33 cellular contexts compared by ENCODE assay signal in genomic region chr6:138030872-138031271, GRCh38.
DNase-seq lines count a peak whose midpoint lies in the region; ATAC-seq, FAIRE-seq and TF ChIP-seq lines count a peak whose summit lies in the region.
"Had no signal": no experiment of that assay in that cellular context is flagged by ENCODE, and none has a peak within 500 bp of the region (broad histone marks: within the 10 kb centered on the region; RNA-seq: fewer than 3 reads in every experiment).

No MANE protein-coding gene starts in this region.

- DNase-seq in left ventricle myocardium superior (no peak), right cardiac atrium (no peak), mammary epithelial cell (peak; percentile 68), keratinocyte (ENCODE audit: low read depth, low spot score) (no peak)
- no peak for DNase-seq in activated T-cell treated with anti-CD3 and anti-CD28 coated beads, Interleukin-2, amount 50 U/mL, for 48 hours
- DNase-seq: activated CD4-positive, alpha-beta T cell treated with anti-CD3 and anti-CD28 coated beads, Interleukin-2, amount 10 ng/mL, durations not matched to agents 24 days and 14 days; activated gamma-delta T cell treated with Interleukin-2 at 50 U/mL for 16 hours; activated naive CD8-positive, alpha-beta T cell treated with anti-CD3 and anti-CD28 coated beads, Interleukin-2, amount 10 ng/mL, durations not matched to agents 7 days and 5 days; activated T-cell treated with anti-CD3 and anti-CD28 coated beads, Interleukin-2, amount 50 U/mL, for 24 hours; aorta; caudate nucleus; CD4-positive, alpha-beta T cell; effector memory CD8-positive, alpha-beta T cell; hippocampal formation; KG1; left colon; MM.1S; NCI-H2029; NCI-H524 treated with DMSO at 0.1 percent for 48 hours; NK-92 treated with Interleukin-12 subunit alpha and Interleukin-12 subunit beta, amount 100 ng/mL, for 24 hours; pancreas; PC-9; stimulated activated CD4-positive, alpha-beta T cell treated with anti-CD3 and anti-CD28 coated beads, Interleukin-1b, Interleukin-23, amount 100 ng/mL, for 48 hours; SW 1271; T-helper 9 cell; uterus had no signal

- H3K4me1 ChIP-seq in right cardiac atrium (ENCODE audit: control insufficient read depth, insufficient read depth, low read length) (no peaks in the 10 kb centered on the region), mammary epithelial cell (ENCODE audit: insufficient read depth, low read length) (peaks cover 66% of the 10 kb centered on the region), keratinocyte (ENCODE audit: control insufficient read depth, extremely low read depth, insufficient read depth, low read length) (peaks cover 70% of the 10 kb centered on the region)
- H3K4me1 ChIP-seq: uterus had no signal

- CTCF ChIA-PET in mammary epithelial cell (lab: Charles Lee; ENCODE audit: low non-redundant PET) = interaction anchor here (0.6 to 1.0 kb wide), 3 partner anchors 24 to 164 kb away, joined by 3 to 5 read pairs (median 3); no protein-coding TSS in a partner anchor

- TF ChIP-seq POLR2A in GM18505 (IDR thresholded peaks at IDR 0.05; ENCODE audit: borderline replicate concordance, extremely low read depth, insufficient read depth, insufficient read length) = no peak

- no TSS peak for BruUV-seq in mammary epithelial cell (replicated peaks; lab: Mats Ljungman, UMichigan)

- dilution Hi-C loops in mammary epithelial cell (cut with HindIII; ENCODE audit: low sequenced_read_pairs) (no loop called here), keratinocyte (cut with MboI; ENCODE audit: extremely low pct_ligation_motif_present, low sequenced_read_pairs) (no loop called here)

- H4K20me1 ChIP-seq in mammary epithelial cell (ENCODE audit: insufficient read depth, low read length) (no peaks in the 10 kb centered on the region), keratinocyte (ENCODE audit: control insufficient read depth, extremely low read depth, insufficient read depth, low read length) (no peaks in the 10 kb centered on the region)

- FAIRE-seq in keratinocyte (lab: Jason Lieb, UNC) = peak; percentile 51
- FAIRE-seq: D721Med, H54, pancreas had no signal

- intact Hi-C loops in left ventricle myocardium superior (cut with micrococcal nuclease) (no loop called here), right cardiac atrium (cut with DNase I) (no loop called here), mammary epithelial cell (cut with micrococcal nuclease) (no loop called here)

- in situ Hi-C loops in mammary epithelial cell (cut with MboI; ENCODE audit: low sequenced_read_pairs in 2 of 2) = loop anchor here in 1 of 2 donors (5.0 kb wide), 1 partner anchor 76 kb away; the partner anchor contains the start of gene PERP

- H2AFZ ChIP-seq in mammary epithelial cell (ENCODE audit: low read depth, low read length) = peak overlapping the region; percentile 40
- peak overlapping the region; percentile 40 for H2AFZ ChIP-seq in keratinocyte (ENCODE audit: control insufficient read depth, low read length)
- H2AFZ ChIP-seq: PC-9 had no signal

- H3K9me3 ChIP-seq in right cardiac atrium (ENCODE audit: control insufficient read depth, low read length) (no peaks in the 10 kb centered on the region), mammary epithelial cell (replicated peaks; ENCODE audit: insufficient read depth, low read length) (no peaks in the 10 kb centered on the region), keratinocyte (ENCODE audit: control insufficient read depth, low read depth, low read length) (no peaks in the 10 kb centered on the region)
- H3K9me3 ChIP-seq: pancreas, thoracic aorta, uterus had no signal

- H3K79me2 ChIP-seq in mammary epithelial cell (ENCODE audit: insufficient read depth, low read length) (no peaks in the 10 kb centered on the region), keratinocyte (ENCODE audit: control insufficient read depth, insufficient read depth, low read length) (no peaks in the 10 kb centered on the region)

- 32% methylated on average over 1 of the region's 1 CpG for WGBS in right cardiac atrium
- 75% methylated on average over 1 of the region's 1 CpG for WGBS in mammary epithelial cell (ENCODE audit: low coverage, missing lambda C conversion rate)

- H3K4me2 ChIP-seq in mammary epithelial cell (ENCODE audit: insufficient read depth, low read depth, low read length) (peak overlapping the region; percentile 80), keratinocyte (ENCODE audit: control insufficient read depth, extremely low read depth, insufficient read depth, low read depth, low read length) (peak overlapping the region; percentile 79)
- H3K4me2 ChIP-seq: PC-9 had no signal

- H3K27ac ChIP-seq in right cardiac atrium (ENCODE audit: low read length) (no peak overlapping the region), mammary epithelial cell (ENCODE audit: insufficient read depth, low read depth, low read length) (peak overlapping the region; percentile 100), keratinocyte (ENCODE audit: control insufficient read depth, insufficient read depth, low read length) (peak overlapping the region; percentile 98)
- H3K27ac ChIP-seq: HL-60, pancreas, PC-9, thoracic aorta, uterus had no signal

- H3K9me1 ChIP-seq in keratinocyte (ENCODE audit: control insufficient read depth, extremely low read depth, insufficient read depth, low read length) = no peaks in the 10 kb centered on the region

- ATAC-seq in left ventricle myocardium superior (peak; percentile 60), right cardiac atrium (no peak), GM18505 (IDR thresholded peaks at IDR 0.05; ENCODE audit: unreplicated experiment) (no peak), HG02610 (IDR thresholded peaks at IDR 0.05; ENCODE audit: unreplicated experiment) (no peak), HG02840 (IDR thresholded peaks at IDR 0.05; ENCODE audit: low FRiP score, unreplicated experiment) (no peak)
- ATAC-seq: effector memory CD8-positive, alpha-beta T cell; left colon; pancreas had no signal

- TF ChIP-seq CTCF in mammary epithelial cell (conservative IDR thresholded peaks at IDR 0.05 in 1 of 2, IDR thresholded peaks at IDR 0.05 in 1 of 2; ENCODE audit: extremely low read depth in 1 of 2, insufficient read depth in 1 of 2, low read depth in 1 of 2, low read length in 2 of 2) = no peak
- TF ChIP-seq CTCF in keratinocyte (optimal IDR thresholded peaks at IDR 0.05 in 1 of 3, IDR thresholded peaks at IDR 0.05 in 1 of 3, conservative IDR thresholded peaks at IDR 0.05 in 1 of 3; ENCODE audit: extremely low read depth in 1 of 3, insufficient read depth in 2 of 3, low read length in 3 of 3) = no peak

- H3K36me3 ChIP-seq in mammary epithelial cell (ENCODE audit: insufficient read depth, low read length) (no peaks in the 10 kb centered on the region), keratinocyte (ENCODE audit: control insufficient read depth in 2 of 2, extremely low read depth in 1 of 2, insufficient read depth in 2 of 2, low read length in 2 of 2) (no peaks in the 10 kb centered on the region)
- H3K36me3 ChIP-seq: pancreas, thoracic aorta, uterus had no signal

- no peaks in the 10 kb centered on the region for H3K27me3 ChIP-seq in right cardiac atrium (ENCODE audit: control insufficient read depth, insufficient read depth)
- no peaks in the 10 kb centered on the region for H3K27me3 ChIP-seq in mammary epithelial cell (ENCODE audit: insufficient read depth, low read length)
- H3K27me3 ChIP-seq in keratinocyte (ENCODE audit: control insufficient read depth, extremely low read depth, insufficient read depth, low read length) = no peaks in the 10 kb centered on the region
- H3K27me3 ChIP-seq: pancreas, uterus had no signal

- H3K4me3 ChIP-seq in right cardiac atrium (ENCODE audit: low read length) = no peak overlapping the region
- no peak overlapping the region for H3K4me3 ChIP-seq in mammary epithelial cell (replicated peaks in 1 of 3; ENCODE audit: insufficient read depth in 1 of 3, low read depth in 2 of 3, low read length in 3 of 3)
- peak overlapping the region in 2 of 3 experiments; percentile 31 to 44 for H3K4me3 ChIP-seq in keratinocyte (ENCODE audit: control insufficient read depth in 2 of 3, extremely low read depth in 1 of 3, insufficient read depth in 2 of 3, low read depth in 1 of 3, low read length in 3 of 3)
- H3K4me3 ChIP-seq: pancreas, PC-9, thoracic aorta, uterus had no signal

- peak overlapping the region; percentile 92 for H3K9ac ChIP-seq in mammary epithelial cell (ENCODE audit: insufficient read depth, low read length)
- peak overlapping the region; percentile 82 for H3K9ac ChIP-seq in keratinocyte (ENCODE audit: control insufficient read depth, extremely low read depth, insufficient read depth, low read length)

Comparison
In these comparisons a context has a peak if more than half of its experiments do, and no peak if none do; other contexts are left out.
1. H3K4me3 ChIP-seq: peak in keratinocyte (2 of 3); none in right cardiac atrium (single experiment) and mammary epithelial cell (0 of 3).